ENCODE assay signal across 9 cellular contexts in genomic region chr12:11758087-11758837, GRCh38.
A peak's percentile ranks its signal among the peaks of the same experiment; 100 is the strongest.
DNase-seq lines count a peak whose midpoint lies in the region; ATAC-seq and TF ChIP-seq lines count a peak whose summit lies in the region.
"Had no signal": no experiment of that assay in that cellular context is flagged by ENCODE, and none has a peak within 500 bp of the region (broad histone marks: within the 10 kb centered on the region; RNA-seq: fewer than 3 reads in every experiment).

No MANE protein-coding gene starts in this region.

- H3K4me1 ChIP-seq in right lobe of liver (peaks cover 0 to 8% (median 0%) of the 10 kb centered on the region in 4 donors), suprapubic skin (peaks cover 22% of the 10 kb centered on the region)

- H3K9me3 Mint-ChIP-seq in HFFc6 (no peaks in the 10 kb centered on the region), WTC11 (no peaks in the 10 kb centered on the region)

- 51% methylated on average over 5 of the region's 8 CpGs for WGBS in right lobe of liver (ENCODE audit: insufficient coverage, low coverage, low lambda C conversion rate, missing lambda C conversion rate)
- WGBS in suprapubic skin: 80% methylated on average over 8 of the region's 8 CpGs
- WGBS in lower leg skin, 2 donors: 75 to 78% methylated on average over 8 of the region's 8 CpGs

- H3K4me3 Mint-ChIP-seq in HFFc6: no peak overlapping the region
- H3K4me3 Mint-ChIP-seq in WTC11: no peak overlapping the region

- H3K4me3 ChIP-seq in right lobe of liver (no peak overlapping the region), suprapubic skin (no peak overlapping the region), lower leg skin (ENCODE audit: low read depth, poor library complexity, severe bottlenecking) (no peak overlapping the region)

- H3K36me3 ChIP-seq in right lobe of liver (peaks cover 0 to 10% (median 3%) of the 10 kb centered on the region in 4 donors), suprapubic skin (peaks cover 16% of the 10 kb centered on the region)

- H3K27ac ChIP-seq in right lobe of liver (peak overlapping the region; percentile 32 to 50 (median 50)), suprapubic skin (peak overlapping the region; percentile 61)

- ATAC-seq in WTC11 (no peak), right lobe of liver (peak; percentile 10 to 29 (median 12)), HG02571 (IDR thresholded peaks at IDR 0.05; ENCODE audit: unreplicated experiment) (no peak)

- POLR2A ChIA-PET in WTC11 (lab: Charles Lee): no interaction called here

- no peaks in the 10 kb centered on the region for H3K9me3 ChIP-seq in right lobe of liver
- H3K9me3 ChIP-seq in suprapubic skin: no peaks in the 10 kb centered on the region

- H3K27ac Mint-ChIP-seq in HFFc6 (peak overlapping the region; percentile 56; the same call in 1 of the 2 replicates), WTC11 (peak overlapping the region; percentile 33)

- H3K4me1 Mint-ChIP-seq in HFFc6 (ENCODE audit: low read depth): peaks cover 56% of the 10 kb centered on the region
- H3K4me1 Mint-ChIP-seq in WTC11: peaks cover 40% of the 10 kb centered on the region

- TF ChIP-seq POLR2A in right lobe of liver (IDR thresholded peaks at IDR 0.05) (no peak), suprapubic skin (IDR thresholded peaks at IDR 0.05) (no peak), lower leg skin (IDR thresholded peaks at IDR 0.05) (no peak)

- TF ChIP-seq CTCF in HFFc6 (IDR thresholded peaks at IDR 0.05) (no peak), WTC11 (IDR thresholded peaks at IDR 0.05) (no peak), right lobe of liver (IDR thresholded peaks at IDR 0.05) (no peak), suprapubic skin (IDR thresholded peaks at IDR 0.05) (no peak), lower leg skin (IDR thresholded peaks at IDR 0.05) (no peak)

- intact Hi-C loops in right lobe of liver (cut with DNase I) (no loop called here), lower leg skin (cut with DNase I; ENCODE audit: low total_unique reads) (no loop called here)

- H3K27me3 ChIP-seq in right lobe of liver (no peaks in the 10 kb centered on the region), suprapubic skin (no peaks in the 10 kb centered on the region)

- no peaks in the 10 kb centered on the region for H3K27me3 Mint-ChIP-seq in HFFc6 (ENCODE audit: insufficient read depth)
- H3K27me3 Mint-ChIP-seq in WTC11 (ENCODE audit: low read depth): no peaks in the 10 kb centered on the region

- TF ChIP-seq EP300 in suprapubic skin (IDR thresholded peaks at IDR 0.05): no peak

- H3K36me3 Mint-ChIP-seq in HFFc6 (ENCODE audit: low read depth): peaks cover 20% of the 10 kb centered on the region
- H3K36me3 Mint-ChIP-seq in WTC11: peaks cover 3% of the 10 kb centered on the region; the same call in 1 of the 2 replicates

- CTCF ChIA-PET in WTC11 (lab: Charles Lee): interaction anchor here (0.9 to 1.8 kb wide), 4 partner anchors 15 to 177 kb away, joined by 3 to 9 read pairs (median 4); no protein-coding TSS in a partner anchor

- DNase-seq in HFFc6 (no peak), WTC11 (ENCODE audit: low spot score) (no peak), right lobe of liver (no peak), suprapubic skin (ENCODE audit: low spot score in 2 of 2) (no peak), lower leg skin (ENCODE audit: low spot score in 2 of 2) (no peak), AG08396 (ENCODE audit: low spot score) (no peak)
- DNase-seq: cortex of kidney, NCI-H1092 treated with DMSO at 0.1 percent for 48 hours had no signal

TF ChIP-seq in WTC11, 78 proteins besides CTCF, POLR2A, EP300 and RAD21:
- TF ChIP-seq OVOL2 (CRISPR knock-in tag; IDR thresholded peaks at IDR 0.05; ENCODE audit: borderline replicate concordance): no peak
- TF ChIP-seq AFF4 (CRISPR knock-in tag; IDR thresholded peaks at IDR 0.05; ENCODE audit: borderline replicate concordance): no peak
- TF ChIP-seq ATF2 (CRISPR knock-in tag; IDR thresholded peaks at IDR 0.05; ENCODE audit: borderline replicate concordance, low read depth): no peak
- TF ChIP-seq NR1H2 (CRISPR knock-in tag; IDR thresholded peaks at IDR 0.05): no peak
- TF ChIP-seq ZNF423 (CRISPR knock-in tag; IDR thresholded peaks at IDR 0.05): no peak
- TF ChIP-seq ZNF263 (CRISPR knock-in tag; IDR thresholded peaks at IDR 0.05; ENCODE audit: low read depth): no peak
- no peak for TF ChIP-seq PRRX2 (CRISPR knock-in tag; IDR thresholded peaks at IDR 0.05)
- no peak for TF ChIP-seq NFE2L1 (CRISPR knock-in tag; IDR thresholded peaks at IDR 0.05)
- no peak for TF ChIP-seq EMX1 (CRISPR knock-in tag; IDR thresholded peaks at IDR 0.05)
- no peak for TF ChIP-seq JUN (CRISPR knock-in tag; IDR thresholded peaks at IDR 0.05)
- no peak for TF ChIP-seq SMAD3 (CRISPR knock-in tag; IDR thresholded peaks at IDR 0.05; ENCODE audit: borderline replicate concordance)
- no peak for TF ChIP-seq ZBTB21 (CRISPR knock-in tag; IDR thresholded peaks at IDR 0.05; ENCODE audit: borderline replicate concordance)

Comparison
In these comparisons a context has a peak if more than half of its experiments do, and no peak if none do; other contexts are left out.
1. ATAC-seq: peak in right lobe of liver (4 of 4); none in WTC11 (single experiment) and HG02571 (single experiment).